10 cellular contexts compared by ENCODE assay signal in genomic region chr12:89951050-89951693, GRCh38.
A peak's percentile ranks its signal among the peaks of the same experiment; 100 is the strongest.
DNase-seq lines count a peak whose midpoint lies in the region; ATAC-seq, FAIRE-seq and TF ChIP-seq lines count a peak whose summit lies in the region.
"Had no signal": no experiment of that assay in that cellular context is flagged by ENCODE, and none has a peak within 500 bp of the region (broad histone marks: within the 10 kb centered on the region; RNA-seq: fewer than 3 reads in every experiment).

No MANE protein-coding gene starts in this region.

- H3K27me3 ChIP-seq in IMR-90 (ENCODE audit: control insufficient read depth, insufficient read depth, low read length), result no peaks in the 10 kb centered on the region
- no peaks in the 10 kb centered on the region for H3K27me3 ChIP-seq in small intestine (ENCODE audit: control insufficient read depth in 2 of 2, insufficient read depth in 2 of 2, low read length in 2 of 2)
- H3K27me3 ChIP-seq: BLaER1 had no signal

- H3K9me3 ChIP-seq in IMR-90 (ENCODE audit: control insufficient read depth, insufficient read depth, low read length) (no peaks in the 10 kb centered on the region), small intestine (ENCODE audit: control insufficient read depth, low read depth) (no peaks in the 10 kb centered on the region)
- H3K9me3 ChIP-seq: BLaER1 had no signal

- H3K9me3 Mint-ChIP-seq in activated CD4-positive, alpha-beta T cell treated with anti-CD3 and anti-CD28 coated beads, Interleukin-2, amount 10 ng/mL, durations not matched to agents 24 days and 14 days, result peaks cover 3% of the 10 kb centered on the region
- H3K9me3 Mint-ChIP-seq in chondrocyte (ENCODE audit: low read depth), result no peaks in the 10 kb centered on the region
- H3K9me3 Mint-ChIP-seq in activated T-helper 2 cell treated with anti-CD3 and anti-CD28 coated beads, Interferon-gamma antibody, Interleukin-2, Interleukin-4, amounts not matched to agents 10 μg/mL and 5 μg/mL and 100 μg/mL, durations not matched to agents 14 hours and 24 hours and 36 hours, result no peaks in the 10 kb centered on the region
- H3K9me3 Mint-ChIP-seq: activated CD4-positive, alpha-beta T cell treated with anti-CD3 and anti-CD28 coated beads, Interleukin-2, amount 10 ng/mL, durations not matched to agents 7 days and 5 days had no signal

- CTCF ChIA-PET in IMR-90 (lab: Yijun Ruan, JAX), result no interaction called here

- no peak overlapping the region for H2AFZ ChIP-seq in IMR-90 (replicated peaks; ENCODE audit: low read length, poor library complexity)

- H3K27me3 Mint-ChIP-seq in activated CD4-positive, alpha-beta T cell treated with anti-CD3 and anti-CD28 coated beads, Interleukin-2, amount 10 ng/mL, durations not matched to agents 24 days and 14 days, result peaks cover 2% of the 10 kb centered on the region
- H3K27me3 Mint-ChIP-seq in chondrocyte (ENCODE audit: low read depth), result no peaks in the 10 kb centered on the region
- peaks cover 2% of the 10 kb centered on the region for H3K27me3 Mint-ChIP-seq in activated T-helper 2 cell treated with anti-CD3 and anti-CD28 coated beads, Interferon-gamma antibody, Interleukin-2, Interleukin-4, amounts not matched to agents 10 μg/mL and 5 μg/mL and 100 μg/mL, durations not matched to agents 14 hours and 24 hours and 36 hours (ENCODE audit: low read depth)
- H3K27me3 Mint-ChIP-seq: activated CD4-positive, alpha-beta T cell treated with anti-CD3 and anti-CD28 coated beads, Interleukin-2, amount 10 ng/mL, durations not matched to agents 7 days and 5 days had no signal

- H3K4me3 ChIP-seq in IMR-90 (ENCODE audit: insufficient read depth, low read depth, low read length) (no peak overlapping the region), small intestine (ENCODE audit: low read depth in 1 of 2, low read length in 2 of 2) (no peak overlapping the region)
- H3K4me3 ChIP-seq: BLaER1 had no signal

- peak overlapping the region; percentile 50; the same call in 1 of the 2 replicates for H3K18ac ChIP-seq in IMR-90 (ENCODE audit: low read depth, low read length)

- peak overlapping the region; percentile 36; the same call in 1 of the 2 replicates for H4K91ac ChIP-seq in IMR-90 (ENCODE audit: insufficient read depth, low read depth, low read length)

- 40% methylated on average over 1 of the region's 2 CpGs; no CpG with 5 or more reads in 1 of the 2 experiments for WGBS in IMR-90 (ENCODE audit: extremely low coverage in 2 of 2, insufficient read length in 1 of 2), 2 experiments
- WGBS in small intestine, 3 donors, result 10 to 60% (median 30%) methylated on average over 2 of the region's 2 CpGs

- no peak overlapping the region for H3K27ac Mint-ChIP-seq in activated CD4-positive, alpha-beta T cell treated with anti-CD3 and anti-CD28 coated beads, Interleukin-2, amount 10 ng/mL, durations not matched to agents 24 days and 14 days
- peak overlapping the region; percentile 33 for H3K27ac Mint-ChIP-seq in chondrocyte (ENCODE audit: unreplicated experiment)
- no peak overlapping the region for H3K27ac Mint-ChIP-seq in activated T-helper 2 cell treated with anti-CD3 and anti-CD28 coated beads, Interferon-gamma antibody, Interleukin-2, Interleukin-4, amounts not matched to agents 10 μg/mL and 5 μg/mL and 100 μg/mL, durations not matched to agents 14 hours and 24 hours and 36 hours
- H3K27ac Mint-ChIP-seq: activated CD4-positive, alpha-beta T cell treated with anti-CD3 and anti-CD28 coated beads, Interleukin-2, amount 10 ng/mL, durations not matched to agents 7 days and 5 days had no signal

- H3K4me2 ChIP-seq in IMR-90 (ENCODE audit: low read depth, low read length), result no peak overlapping the region
- H3K4me2 ChIP-seq: BLaER1 had no signal

- intact Hi-C loops in activated CD4-positive, alpha-beta T cell treated with anti-CD3 and anti-CD28 coated beads, Interleukin-2, amount 10 ng/mL, durations not matched to agents 24 days and 14 days (cut with micrococcal nuclease), result no loop called here
- intact Hi-C loops in IMR-90 (cut with micrococcal nuclease), result no loop called here
- intact Hi-C loops in activated T-helper 2 cell treated with anti-CD3 and anti-CD28 coated beads, Interferon-gamma antibody, Interleukin-2, Interleukin-4, amounts not matched to agents 10 μg/mL and 5 μg/mL and 100 μg/mL, durations not matched to agents 14 hours and 24 hours and 36 hours (cut with micrococcal nuclease), result loop anchor here (2.0 kb wide), 1 partner anchor 88 kb away; no protein-coding TSS in a partner anchor

- H4K20me1 ChIP-seq in IMR-90 (ENCODE audit: insufficient read depth, low read length), result no peaks in the 10 kb centered on the region
- H4K20me1 ChIP-seq: BLaER1 had no signal

- no TSS peak for BruUV-seq in IMR-90 (replicated peaks; lab: Mats Ljungman, UMichigan)

- H3K36me3 ChIP-seq in IMR-90 (ENCODE audit: control insufficient read depth, insufficient read depth, low read length) (no peaks in the 10 kb centered on the region), small intestine (ENCODE audit: control insufficient read depth in 2 of 2, insufficient read depth in 2 of 2, low read length in 2 of 2) (no peaks in the 10 kb centered on the region)
- H3K36me3 ChIP-seq: BLaER1 had no signal

- FAIRE-seq in small intestine (lab: Jason Lieb, UNC), result no peak

- in situ Hi-C loops in IMR-90 (cut with MboI; ENCODE audit: low sequenced_read_pairs), result no loop called here

- POLR2A ChIA-PET in IMR-90 (lab: Charles Lee; ENCODE audit: unreplicated experiment), result no interaction called here

- H2BK15ac ChIP-seq in IMR-90 (ENCODE audit: low read depth, low read length), result peak overlapping the region; percentile 41; the same call in 2 of the 3 replicates

- no peak overlapping the region for H2AK9ac ChIP-seq in IMR-90 (replicated peaks; ENCODE audit: low read depth, low read length, poor library complexity)

- H4K5ac ChIP-seq in IMR-90 (ENCODE audit: low read depth, low read length), result no peak overlapping the region; the same call in 1 of the 2 replicates

- no peaks in the 10 kb centered on the region for H3K79me1 ChIP-seq in IMR-90 (ENCODE audit: low read depth in 1 of 2, low read length in 2 of 2)

- DNase-seq in activated CD4-positive, alpha-beta T cell treated with anti-CD3 and anti-CD28 coated beads, Interleukin-2, amount 10 ng/mL, durations not matched to agents 24 days and 14 days, result peak; percentile 56
- DNase-seq in activated CD4-positive, alpha-beta T cell treated with anti-CD3 and anti-CD28 coated beads, Interleukin-2, amount 50 U/mL, for 1 hour, result no peak
- DNase-seq in IMR-90 (peak; percentile 84), chondrocyte (ENCODE audit: low spot score) (no peak), small intestine (peak; percentile 96)
- no peak for DNase-seq in activated CD4-positive, CD25-positive, alpha-beta regulatory T cell treated with anti-CD3 and anti-CD28 coated beads, Interleukin-2, amount 50 U/mL, for 72 hours
- no peak for DNase-seq in activated T-helper 2 cell treated with anti-CD3 and anti-CD28 coated beads, Interferon-gamma antibody, Interleukin-2, Interleukin-4, amounts not matched to agents 10 μg/mL and 5 μg/mL and 100 μg/mL, durations not matched to agents 14 hours and 24 hours and 36 hours (ENCODE audit: low spot score)
- DNase-seq: activated CD4-positive, alpha-beta T cell treated with anti-CD3 and anti-CD28 coated beads, Interleukin-2, amount 10 ng/mL, durations not matched to agents 7 days and 5 days had no signal

- no peak for TF ChIP-seq POLR2A in IMR-90 (IDR thresholded peaks at IDR 0.05; ENCODE audit: low read depth, low read length)

- no peak overlapping the region for H3K23ac ChIP-seq in IMR-90 (ENCODE audit: low read depth, low read length)

- TF ChIP-seq RAD21 in IMR-90 (IDR thresholded peaks at IDR 0.05; ENCODE audit: low read length), result no peak

- H3K36me3 Mint-ChIP-seq in activated CD4-positive, alpha-beta T cell treated with anti-CD3 and anti-CD28 coated beads, Interleukin-2, amount 10 ng/mL, durations not matched to agents 24 days and 14 days (ENCODE audit: low read depth), result no peaks in the 10 kb centered on the region
- H3K36me3 Mint-ChIP-seq in chondrocyte (ENCODE audit: low read depth), result no peaks in the 10 kb centered on the region
- no peaks in the 10 kb centered on the region for H3K36me3 Mint-ChIP-seq in activated T-helper 2 cell treated with anti-CD3 and anti-CD28 coated beads, Interferon-gamma antibody, Interleukin-2, Interleukin-4, amounts not matched to agents 10 μg/mL and 5 μg/mL and 100 μg/mL, durations not matched to agents 14 hours and 24 hours and 36 hours (ENCODE audit: low read depth)

- peak overlapping the region; percentile 28 for H2BK120ac ChIP-seq in IMR-90 (ENCODE audit: low read depth, low read length)

- dilution Hi-C loops in IMR-90 (cut with HindIII; ENCODE audit: low sequenced_read_pairs, unreplicated experiment), result no loop called here

- H2BK5ac ChIP-seq in IMR-90 (ENCODE audit: low read depth, low read length, poor library complexity, severe bottlenecking), result peak overlapping the region; percentile 57

- peaks cover 5% of the 10 kb centered on the region; the same call in 1 of the 2 replicates for H3K9me1 ChIP-seq in IMR-90 (ENCODE audit: insufficient read depth, low read length)

- H3K4me1 ChIP-seq in IMR-90 (ENCODE audit: control insufficient read depth, insufficient read depth, low read length), result peaks cover 21% of the 10 kb centered on the region
- peaks cover 0 to 22% of the 10 kb centered on the region in 2 donors for H3K4me1 ChIP-seq in small intestine (ENCODE audit: control insufficient read depth in 2 of 2, insufficient read depth in 1 of 2, low read depth in 1 of 2, low read length in 1 of 2)
- H3K4me1 ChIP-seq: BLaER1 had no signal

- peak overlapping the region; percentile 43; the same call in 1 of the 2 replicates for H2AK5ac ChIP-seq in IMR-90 (ENCODE audit: low read depth, low read length)

- peaks cover 19% of the 10 kb centered on the region for H3K4me1 Mint-ChIP-seq in activated CD4-positive, alpha-beta T cell treated with anti-CD3 and anti-CD28 coated beads, Interleukin-2, amount 10 ng/mL, durations not matched to agents 24 days and 14 days
- H3K4me1 Mint-ChIP-seq in chondrocyte (ENCODE audit: low read depth), result peaks cover 48% of the 10 kb centered on the region
- peaks cover 14% of the 10 kb centered on the region for H3K4me1 Mint-ChIP-seq in activated T-helper 2 cell treated with anti-CD3 and anti-CD28 coated beads, Interferon-gamma antibody, Interleukin-2, Interleukin-4, amounts not matched to agents 10 μg/mL and 5 μg/mL and 100 μg/mL, durations not matched to agents 14 hours and 24 hours and 36 hours (ENCODE audit: low read depth)

- TF ChIP-seq CTCF in IMR-90 (conservative IDR thresholded peaks at IDR 0.05; ENCODE audit: low read depth, low read length) (no peak), chondrocyte (IDR thresholded peaks at IDR 0.05) (no peak)

- peak overlapping the region; percentile 10 for H3K14ac ChIP-seq in IMR-90 (replicated peaks; ENCODE audit: low read depth, low read length)

- H3K56ac ChIP-seq in IMR-90 (ENCODE audit: extremely low read depth, insufficient read depth, low read length), result no peak overlapping the region

- no peak overlapping the region for H3K4me3 Mint-ChIP-seq in activated CD4-positive, alpha-beta T cell treated with anti-CD3 and anti-CD28 coated beads, Interleukin-2, amount 10 ng/mL, durations not matched to agents 24 days and 14 days
- H3K4me3 Mint-ChIP-seq in chondrocyte (ENCODE audit: unreplicated experiment), result no peak overlapping the region
- H3K4me3 Mint-ChIP-seq in activated T-helper 2 cell treated with anti-CD3 and anti-CD28 coated beads, Interferon-gamma antibody, Interleukin-2, Interleukin-4, amounts not matched to agents 10 μg/mL and 5 μg/mL and 100 μg/mL, durations not matched to agents 14 hours and 24 hours and 36 hours (ENCODE audit: low read depth), result no peak overlapping the region
- H3K4me3 Mint-ChIP-seq: activated CD4-positive, alpha-beta T cell treated with anti-CD3 and anti-CD28 coated beads, Interleukin-2, amount 10 ng/mL, durations not matched to agents 7 days and 5 days had no signal

- H3K9ac ChIP-seq in IMR-90 (ENCODE audit: low read depth, low read length), result no peak overlapping the region
- H3K9ac ChIP-seq: BLaER1 had no signal

- no peak overlapping the region for H4K8ac ChIP-seq in IMR-90 (ENCODE audit: low read depth in 2 of 2, low read length in 2 of 2)

- H3K4ac ChIP-seq in IMR-90 (ENCODE audit: low read depth, low read length), result peak overlapping the region; percentile 42; the same call in 1 of the 2 replicates

- H2BK20ac ChIP-seq in IMR-90 (ENCODE audit: low read depth, low read length), result peak overlapping the region; percentile 31; the same call in 1 of the 2 replicates

- peak; percentile 24 for ATAC-seq in IMR-90 (ENCODE audit: low read depth)
- ATAC-seq in HG02938 (IDR thresholded peaks at IDR 0.05; ENCODE audit: unreplicated experiment), result no peak

- no peak overlapping the region for H3K27ac ChIP-seq in IMR-90 (ENCODE audit: insufficient read depth, low read length)
- H3K27ac ChIP-seq in small intestine (ENCODE audit: low read depth in 1 of 2, low read length in 1 of 2), result peak overlapping the region in 1 of 2 donors; percentile 55
- H3K27ac ChIP-seq: BLaER1 had no signal

Comparison
In these comparisons a context has a peak if more than half of its experiments do, and no peak if none do; other contexts are left out.
1. DNase-seq: peak in activated CD4-positive, alpha-beta T cell treated with anti-CD3 and anti-CD28 coated beads, Interleukin-2, amount 10 ng/mL, durations not matched to agents 24 days and 14 days (single experiment), IMR-90 (single experiment) and small intestine (single experiment); none in activated CD4-positive, alpha-beta T cell treated with anti-CD3 and anti-CD28 coated beads, Interleukin-2, amount 50 U/mL, for 1 hour (single experiment), chondrocyte (single experiment), activated CD4-positive, CD25-positive, alpha-beta regulatory T cell treated with anti-CD3 and anti-CD28 coated beads, Interleukin-2, amount 50 U/mL, for 72 hours (single experiment) and activated T-helper 2 cell treated with anti-CD3 and anti-CD28 coated beads, Interferon-gamma antibody, Interleukin-2, Interleukin-4, amounts not matched to agents 10 μg/mL and 5 μg/mL and 100 μg/mL, durations not matched to agents 14 hours and 24 hours and 36 hours (single experiment).